20 cellular contexts compared by ENCODE assay signal in genomic region chr14:96257900-96258299, GRCh38. TPM values are rescaled to one million over a fixed set of nuclear protein-coding genes. Genes with fewer than 3 reads are reported as not detected.
DNase-seq lines count a peak whose midpoint lies in the region; ATAC-seq and TF ChIP-seq lines count a peak whose summit lies in the region.
"Had no signal": no experiment of that assay in that cellular context is flagged by ENCODE, and none has a peak within 500 bp of the region (broad histone marks: within the 10 kb centered on the region; RNA-seq: fewer than 3 reads in every experiment).

No MANE protein-coding gene starts in this region.

- H3K14ac ChIP-seq in IMR-90 (replicated peaks; ENCODE audit: low read depth, low read length) = peak overlapping the region; percentile 88

- no peak for TF ChIP-seq RAD21 in IMR-90 (IDR thresholded peaks at IDR 0.05; ENCODE audit: low read length)

- peak overlapping the region; percentile 67 for H3K4me3 ChIP-seq in AG04450 (ENCODE audit: low read depth, low read length)
- H3K4me3 ChIP-seq in IMR-90 (ENCODE audit: insufficient read depth, low read depth, low read length) = peak overlapping the region; percentile 59
- peak overlapping the region in 3 of 4 experiments; percentile 14 to 52 (median 20) for H3K4me3 ChIP-seq in fibroblast of lung (replicated peaks in 1 of 4; ENCODE audit: control extremely low read depth in 1 of 4, insufficient read depth in 1 of 4, low read depth in 3 of 4, low read length in 4 of 4)
- H3K4me3 ChIP-seq in skeletal muscle satellite cell (ENCODE audit: low read length) = no peak overlapping the region
- H3K4me3 ChIP-seq: SJCRH30 had no signal

- H3K27me3 ChIP-seq in AG04450 (ENCODE audit: control insufficient read depth, insufficient read depth, low read length) (no peaks in the 10 kb centered on the region), IMR-90 (ENCODE audit: control insufficient read depth, insufficient read depth, low read length) (no peaks in the 10 kb centered on the region), fibroblast of lung (ENCODE audit: control insufficient read depth, insufficient read depth, low read length) (no peaks in the 10 kb centered on the region), skeletal muscle satellite cell (ENCODE audit: control insufficient read depth, insufficient read depth, low read length) (no peaks in the 10 kb centered on the region)
- H3K27me3 ChIP-seq: SJCRH30 had no signal

- no peak overlapping the region; the same call in 1 of the 2 replicates for H3K56ac ChIP-seq in IMR-90 (ENCODE audit: extremely low read depth, insufficient read depth, low read length)

- H3K9me3 ChIP-seq in AG04450 (ENCODE audit: control insufficient read depth, insufficient read depth, low read length) (peaks cover 11% of the 10 kb centered on the region), IMR-90 (ENCODE audit: control insufficient read depth, insufficient read depth, low read length) (peaks cover 5% of the 10 kb centered on the region), fibroblast of lung (ENCODE audit: control insufficient read depth, insufficient read depth, low read depth, low read length) (no peaks in the 10 kb centered on the region), skeletal muscle satellite cell (replicated peaks; ENCODE audit: low read length) (no peaks in the 10 kb centered on the region)

- H3K36me3 ChIP-seq in IMR-90 (ENCODE audit: control insufficient read depth, insufficient read depth, low read length) (peaks cover 28% of the 10 kb centered on the region), fibroblast of lung (ENCODE audit: control insufficient read depth, insufficient read depth, low read length) (no peaks in the 10 kb centered on the region), skeletal muscle satellite cell (ENCODE audit: insufficient read depth, low read length) (no peaks in the 10 kb centered on the region)
- H3K36me3 ChIP-seq: SJCRH30 had no signal

- H2BK120ac ChIP-seq in IMR-90 (ENCODE audit: low read depth, low read length) = peak overlapping the region; percentile 100

- H3K79me2 ChIP-seq in fibroblast of lung (ENCODE audit: control insufficient read depth, insufficient read depth, low read length) = peaks cover 7% of the 10 kb centered on the region

- H3K9me1 ChIP-seq in IMR-90 (ENCODE audit: insufficient read depth, low read length) = peaks cover 20% of the 10 kb centered on the region

- TF ChIP-seq CTCF in AG04450 (IDR thresholded peaks at IDR 0.05; ENCODE audit: low read depth, low read length) (no peak), IMR-90 (conservative IDR thresholded peaks at IDR 0.05; ENCODE audit: low read depth, low read length) (no peak), fibroblast of lung (conservative IDR thresholded peaks at IDR 0.05 in 1 of 2, IDR thresholded peaks at IDR 0.05 in 1 of 2; ENCODE audit: low read depth in 1 of 2, low read length in 2 of 2) (no peak)

- DNase-seq in AG04450 (ENCODE audit: low read depth, low spot score) (no peak), IMR-90 (no peak), fibroblast of lung (ENCODE audit: low read depth in 2 of 2) (no peak), DMS53 treated with DMSO at 0.1 percent for 48 hours (lab: John Stamatoyannopoulos, UW; ENCODE audit: unreplicated experiment) (no peak), NCI-H1436 treated with DMSO at 0.1 percent for 48 hours (lab: John Stamatoyannopoulos, UW) (no peak), HCEC 1CT (no peak)
- DNase-seq in effector CD8-positive, alpha-beta T cell (lab: John Stamatoyannopoulos, UW) = no peak
- DNase-seq: Calu3, DND-41, Karpas-422, NCI-H1092 treated with DMSO at 0.1 percent for 48 hours, NCI-H146, NCI-H1930, NCI-H2107, NCI-H524 treated with DMSO at 0.1 percent for 48 hours, NCI-H774, SJCRH30 had no signal

- peaks cover 36% of the 10 kb centered on the region for H3K4me1 ChIP-seq in IMR-90 (ENCODE audit: control insufficient read depth, insufficient read depth, low read length)
- peaks cover 28% of the 10 kb centered on the region for H3K4me1 ChIP-seq in fibroblast of lung (ENCODE audit: control insufficient read depth, extremely low read depth, insufficient read depth, low read length)
- peaks cover 64% of the 10 kb centered on the region for H3K4me1 ChIP-seq in skeletal muscle satellite cell (ENCODE audit: control insufficient read depth, insufficient read depth, low read length)

- H4K5ac ChIP-seq in IMR-90 (ENCODE audit: low read depth, low read length) = peak overlapping the region; percentile 90; the same call in 1 of the 2 replicates

- no peak overlapping the region for H2AFZ ChIP-seq in IMR-90 (replicated peaks; ENCODE audit: low read length, poor library complexity)
- H2AFZ ChIP-seq in fibroblast of lung (ENCODE audit: low read length) = no peak overlapping the region

- no peak for ATAC-seq in IMR-90 (ENCODE audit: low read depth)
- ATAC-seq: SK-N-SH treated with all-trans-retinoic acid at 6 μM for 48 hours had no signal

- intact Hi-C loops in IMR-90 (cut with micrococcal nuclease) = loop anchor here (5.0 kb wide), 1 partner anchor 156 kb away; no protein-coding TSS in a partner anchor

- no peak for TF ChIP-seq POLR2A in IMR-90 (IDR thresholded peaks at IDR 0.05; ENCODE audit: low read depth, low read length)

- no peak overlapping the region for H2AK9ac ChIP-seq in IMR-90 (replicated peaks; ENCODE audit: low read depth, low read length, poor library complexity)

- peak overlapping the region; percentile 70; the same call in 1 of the 2 replicates for H3K23ac ChIP-seq in IMR-90 (ENCODE audit: low read depth, low read length)

- H3K4me2 ChIP-seq in IMR-90 (ENCODE audit: low read depth, low read length) = peak overlapping the region; percentile 77
- peak overlapping the region; percentile 29 for H3K4me2 ChIP-seq in fibroblast of lung (ENCODE audit: extremely low read depth, insufficient read depth, low read length)
- peak overlapping the region; percentile 66 for H3K4me2 ChIP-seq in skeletal muscle satellite cell (ENCODE audit: low read length)

- peak overlapping the region; percentile 81 for H4K91ac ChIP-seq in IMR-90 (ENCODE audit: insufficient read depth, low read depth, low read length)

- no TSS peak for BruUV-seq in IMR-90 (replicated peaks; lab: Mats Ljungman, UMichigan)

- CTCF ChIA-PET in AG04450 (lab: Charles Lee) = interaction anchor here (0.9 to 4.5 kb wide), 3 partner anchors 14 to 156 kb away, joined by 4 to 30 read pairs (median 11); no protein-coding TSS in a partner anchor
- CTCF ChIA-PET in IMR-90 (lab: Yijun Ruan, JAX) = interaction anchor here (2.5 kb wide), 1 partner anchor 17 kb away, joined by 13 read pairs; no protein-coding TSS in a partner anchor

- H3K27ac ChIP-seq in AG04450 (ENCODE audit: low read depth, low read length) = peak overlapping the region; percentile 98
- H3K27ac ChIP-seq in IMR-90 (ENCODE audit: insufficient read depth, low read length) = peak overlapping the region; percentile 92
- H3K27ac ChIP-seq in fibroblast of lung (ENCODE audit: insufficient read depth, low read length) = no peak overlapping the region
- H3K27ac ChIP-seq: SJCRH30 had no signal

- dilution Hi-C loops in IMR-90 (cut with HindIII; ENCODE audit: low sequenced_read_pairs, unreplicated experiment) = no loop called here

- H2BK5ac ChIP-seq in IMR-90 (ENCODE audit: low read depth, low read length, poor library complexity, severe bottlenecking) = peak overlapping the region; percentile 98

- H4K8ac ChIP-seq in IMR-90 (ENCODE audit: low read depth in 2 of 2, low read length in 2 of 2) = peak overlapping the region; percentile 91 to 99; a peak in 3 of 4 replicates

- POLR2A ChIA-PET in AG04450 (lab: Yijun Ruan, JAX) = interaction anchor here (0.6 to 1.0 kb wide), 2 partner anchors 17 to 161 kb away, joined by 3 to 5 read pairs; no protein-coding TSS in a partner anchor
- POLR2A ChIA-PET in IMR-90 (lab: Charles Lee; ENCODE audit: unreplicated experiment) = interaction anchor here (0.5 to 2.1 kb wide), 5 partner anchors 53 to 152 kb away, joined by 3 to 11 read pairs (median 4); no protein-coding TSS in a partner anchor

- peak overlapping the region; percentile 99 for H3K4ac ChIP-seq in IMR-90 (ENCODE audit: low read depth, low read length)

- peak overlapping the region; percentile 94 for H3K18ac ChIP-seq in IMR-90 (ENCODE audit: low read depth, low read length)

- peak overlapping the region; percentile 92 for H2AK5ac ChIP-seq in IMR-90 (ENCODE audit: low read depth, low read length)

- in situ Hi-C loops in IMR-90 (cut with MboI; ENCODE audit: low sequenced_read_pairs) = loop anchor here (25.0 kb wide), 1 partner anchor 721 kb away; the partner anchor contains the start of gene GLRX5

- H4K20me1 ChIP-seq in IMR-90 (ENCODE audit: insufficient read depth, low read length) = peaks cover 22% of the 10 kb centered on the region; the same call in 1 of the 2 replicates
- H4K20me1 ChIP-seq in fibroblast of lung (ENCODE audit: control insufficient read depth, extremely low read depth, insufficient read depth, low read length) = no peaks in the 10 kb centered on the region

- H2BK20ac ChIP-seq in IMR-90 (ENCODE audit: low read depth, low read length) = peak overlapping the region; percentile 65; the same call in 1 of the 2 replicates

- H3K79me1 ChIP-seq in IMR-90 (ENCODE audit: low read depth in 1 of 2, low read length in 2 of 2) = peaks cover 23 to 56% of the 10 kb centered on the region in 2 experiments; a peak in 3 of 4 replicates

- H2BK15ac ChIP-seq in IMR-90 (ENCODE audit: low read depth, low read length) = no peak overlapping the region; the same call in 2 of the 3 replicates

- H3K9ac ChIP-seq in IMR-90 (ENCODE audit: low read depth, low read length) = peak overlapping the region; percentile 68
- H3K9ac ChIP-seq in fibroblast of lung (ENCODE audit: insufficient read depth, low read length) = no peak overlapping the region
- no peak overlapping the region for H3K9ac ChIP-seq in skeletal muscle satellite cell (ENCODE audit: low read depth, low read length)

RNA-seq across cellular contexts. Expression of gene BDKRB1, which starts 1.9 kb away (rescaled TPM):
- polyA plus RNA-seq in AG04450 (2011; rRNA removed) (160 and 215 TPM in 2 replicates), IMR-90 (2012; rRNA removed) (130 and 142 TPM in 2 replicates), fibroblast of lung (5.4 and 32.9 TPM in 2 replicates)
- polyA minus RNA-seq in AG04450 (2011; rRNA and poly(A)+ RNA removed) = 155 and 203 TPM in 2 replicates
- total RNA-seq in IMR-90 (2012; rRNA removed) (51.4 and 56.5 TPM in 2 replicates), fibroblast of lung (16.7 and 22.5 TPM in 2 replicates)
- 48.1 and 276 TPM in 2 replicates for polyA plus RNA-seq in IMR-90 (2012; cell fraction: cytosol; rRNA removed)
- 226 and 290 TPM in 2 replicates for polyA plus RNA-seq in IMR-90 (2012; cell fraction: nucleus; rRNA removed; ENCODE audit: low replicate concordance)
- 6.7 and 39.4 TPM in 2 replicates for polyA plus RNA-seq in fibroblast of lung (2012)
- polyA minus RNA-seq in fibroblast of lung (ENCODE audit: low replicate concordance) = 11.7 and 81.0 TPM in 2 replicates
- total RNA-seq in skeletal muscle satellite cell (2012; rRNA removed) = 3.3 and 3.9 TPM in 2 replicates
- total RNA-seq: Calu3, H1 had no signal

RNA-seq across cellular contexts. Expression of gene BDKRB2, which starts 53.3 kb away (rescaled TPM):
- polyA plus RNA-seq in AG04450 (2011; rRNA removed) = 182 and 212 TPM in 2 replicates
- polyA minus RNA-seq in AG04450 (2011; rRNA and poly(A)+ RNA removed) = 383 and 523 TPM in 2 replicates
- 60.5 and 73.1 TPM in 2 replicates for total RNA-seq in IMR-90 (2012; rRNA removed)
- polyA plus RNA-seq in IMR-90 (2012; rRNA removed) = 52.1 and 60.9 TPM in 2 replicates
- 32.4 and 87.1 TPM in 2 replicates for polyA plus RNA-seq in IMR-90 (2012; cell fraction: cytosol; rRNA removed)
- 63.4 and 68.9 TPM in 2 replicates for polyA plus RNA-seq in IMR-90 (2012; cell fraction: nucleus; rRNA removed; ENCODE audit: low replicate concordance)
- total RNA-seq in fibroblast of lung = 43.9 and 91.5 TPM in 2 replicates
- polyA plus RNA-seq in fibroblast of lung = 24.0 and 26.8 TPM in 2 replicates
- 21.6 and 22.3 TPM in 2 replicates for polyA plus RNA-seq in fibroblast of lung (2012)
- polyA minus RNA-seq in fibroblast of lung (ENCODE audit: low replicate concordance) = 60.4 and 98.7 TPM in 2 replicates
- 17.5 and 18.8 TPM in 2 replicates for total RNA-seq in skeletal muscle satellite cell (2012; rRNA removed)
- total RNA-seq: SJCRH30 had no signal
